12 cellular contexts compared by ENCODE assay signal in the genomic region with DNA sequence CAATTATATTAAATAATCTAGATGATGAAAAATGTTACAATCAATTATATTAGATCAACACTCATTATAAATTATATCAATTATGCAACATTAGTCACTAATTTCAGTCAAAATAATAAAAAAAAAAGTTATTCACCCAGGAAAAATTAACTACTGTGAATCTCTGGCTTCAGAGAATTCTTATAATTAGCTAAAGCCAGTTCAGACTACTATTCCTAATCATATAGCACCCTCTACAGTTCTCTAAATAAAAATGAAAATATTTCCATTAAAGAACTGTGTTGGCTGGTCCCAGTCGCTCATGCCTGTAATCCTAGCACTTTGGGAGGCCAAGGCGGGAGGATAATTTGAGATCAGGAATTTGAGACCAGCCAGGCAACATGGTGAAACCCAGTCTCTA. TPM values are rescaled to one million over a fixed set of nuclear protein-coding genes. Genes with fewer than 3 reads are reported as not detected.
DNase-seq lines count a peak whose midpoint lies in the region; ATAC-seq, FAIRE-seq and TF ChIP-seq lines count a peak whose summit lies in the region.
"Had no signal": no experiment of that assay in that cellular context is flagged by ENCODE, and none has a peak within 500 bp of the region (broad histone marks: within the 10 kb centered on the region; RNA-seq: fewer than 3 reads in every experiment).

No MANE protein-coding gene starts in this region.

- H3K9ac ChIP-seq in Loucy (ENCODE audit: low read depth, low read length, poor library complexity, severe bottlenecking): no peak overlapping the region
- no peak overlapping the region for H3K9ac ChIP-seq in astrocyte (ENCODE audit: low read length)

- H3F3A ChIP-seq in Loucy (ENCODE audit: low read depth): no peaks in the 10 kb centered on the region

- no peak overlapping the region for H3K4me3 ChIP-seq in Loucy (ENCODE audit: low read length, poor library complexity, severe bottlenecking)
- H3K4me3 ChIP-seq in astrocyte (ENCODE audit: insufficient read depth, low read depth, low read length): no peak overlapping the region
- H3K4me3 ChIP-seq in right lobe of liver: no peak overlapping the region

- H3K27me3 Mint-ChIP-seq in astrocyte (ENCODE audit: low read depth, unreplicated experiment): no peaks in the 10 kb centered on the region
- H3K27me3 Mint-ChIP-seq in T-helper 2 cell treated with Interferon-gamma antibody and Interleukin-4, amounts not matched to agents 5 μg/mL and 100 μg/mL, for 36 hours (ENCODE audit: low read depth): no peaks in the 10 kb centered on the region
- H3K27me3 Mint-ChIP-seq in naive thymus-derived CD8-positive, alpha-beta T cell: no peaks in the 10 kb centered on the region
- H3K27me3 Mint-ChIP-seq: activated T-helper 17 cell treated with anti-CD3 and anti-CD28 coated beads, Interleukin-2, amount 50 U/mL, for 72 hours; stimulated activated naive B cell treated with anti-CD40 and anti-IgM and Interleukin-4, amounts not matched to agents 10 μg/mL and 1 μg/mL and 100 μg/mL, for 72 hours had no signal

- H3K79me2 ChIP-seq in Loucy (ENCODE audit: insufficient read depth, low read length) (peaks cover 83% of the 10 kb centered on the region), astrocyte (ENCODE audit: insufficient read depth, low read length) (peaks cover 71% of the 10 kb centered on the region)

- POLR2A ChIA-PET in naive thymus-derived CD8-positive, alpha-beta T cell (lab: Charles Lee): interaction anchor here (0.6 kb wide), 1 partner anchor 1035 kb away, joined by 3 read pairs; no protein-coding TSS in a partner anchor

- no peak for TF ChIP-seq POLR2A in right lobe of liver (IDR thresholded peaks at IDR 0.05)

- DNase-seq in astrocyte (ENCODE audit: low read depth): no peak
- no peak for DNase-seq in right lobe of liver
- DNase-seq in T-helper 2 cell treated with Interferon-gamma antibody and Interleukin-4, amounts not matched to agents 5 μg/mL and 100 μg/mL, for 36 hours (ENCODE audit: low spot score): no peak
- DNase-seq in COLO668 (lab: John Stamatoyannopoulos, UW; ENCODE audit: unreplicated experiment): no peak
- no peak for DNase-seq in naive thymus-derived CD8-positive, alpha-beta T cell
- DNase-seq: left colon; NCI-H226; stimulated activated naive B cell treated with anti-CD40 and anti-IgM and Interleukin-4, amounts not matched to agents 10 μg/mL and 1 μg/mL and 100 μg/mL, for 72 hours had no signal

- no peaks in the 10 kb centered on the region for H3K9me3 ChIP-seq in Loucy (ENCODE audit: insufficient read depth, low read depth, low read length)
- no peaks in the 10 kb centered on the region for H3K9me3 ChIP-seq in astrocyte (ENCODE audit: insufficient read depth, low read depth, low read length)
- H3K9me3 ChIP-seq in right lobe of liver: no peaks in the 10 kb centered on the region

- H3K27me3 ChIP-seq in Loucy (ENCODE audit: insufficient read depth, low read length, poor library complexity, severe bottlenecking) (no peaks in the 10 kb centered on the region), astrocyte (ENCODE audit: insufficient read depth, low read length) (no peaks in the 10 kb centered on the region), right lobe of liver (no peaks in the 10 kb centered on the region)

- H3K4me3 Mint-ChIP-seq in astrocyte (ENCODE audit: unreplicated experiment): no peak overlapping the region
- H3K4me3 Mint-ChIP-seq in T-helper 2 cell treated with Interferon-gamma antibody and Interleukin-4, amounts not matched to agents 5 μg/mL and 100 μg/mL, for 36 hours: no peak overlapping the region
- no peak overlapping the region for H3K4me3 Mint-ChIP-seq in naive thymus-derived CD8-positive, alpha-beta T cell
- H3K4me3 Mint-ChIP-seq: activated T-helper 17 cell treated with anti-CD3 and anti-CD28 coated beads, Interleukin-2, amount 50 U/mL, for 72 hours; stimulated activated naive B cell treated with anti-CD40 and anti-IgM and Interleukin-4, amounts not matched to agents 10 μg/mL and 1 μg/mL and 100 μg/mL, for 72 hours had no signal

- intact Hi-C loops in right lobe of liver (cut with DNase I): no loop called here

- peaks cover 17% of the 10 kb centered on the region for H3K4me1 Mint-ChIP-seq in astrocyte (ENCODE audit: low read depth, unreplicated experiment)
- peaks cover under 1% of the 10 kb centered on the region for H3K4me1 Mint-ChIP-seq in T-helper 2 cell treated with Interferon-gamma antibody and Interleukin-4, amounts not matched to agents 5 μg/mL and 100 μg/mL, for 36 hours (ENCODE audit: low read depth)
- H3K4me1 Mint-ChIP-seq in naive thymus-derived CD8-positive, alpha-beta T cell: peaks cover 15 to 42% (median 26%) of the 10 kb centered on the region in 4 donors

- peak; percentile 39 to 71 (median 44) for ATAC-seq in right lobe of liver
- ATAC-seq in naive thymus-derived CD8-positive, alpha-beta T cell: no peak
- ATAC-seq in HG02763 (IDR thresholded peaks at IDR 0.05; ENCODE audit: unreplicated experiment): no peak
- ATAC-seq: activated T-helper 17 cell treated with anti-CD3 and anti-CD28 coated beads, Interleukin-2, amount 50 U/mL, for 72 hours; left colon; stimulated activated naive B cell treated with anti-CD40 and anti-IgM and Interleukin-4, amounts not matched to agents 10 μg/mL and 1 μg/mL and 100 μg/mL, for 72 hours had no signal

- H3K36me3 Mint-ChIP-seq in astrocyte (ENCODE audit: low read depth, unreplicated experiment): no peaks in the 10 kb centered on the region
- peaks cover 3% of the 10 kb centered on the region for H3K36me3 Mint-ChIP-seq in T-helper 2 cell treated with Interferon-gamma antibody and Interleukin-4, amounts not matched to agents 5 μg/mL and 100 μg/mL, for 36 hours (ENCODE audit: low read depth)
- H3K36me3 Mint-ChIP-seq in naive thymus-derived CD8-positive, alpha-beta T cell: peaks cover 0 to 29% (median 8%) of the 10 kb centered on the region in 3 donors

- no peak overlapping the region for H3K4me2 ChIP-seq in Loucy (ENCODE audit: low read depth, low read length, poor library complexity, severe bottlenecking)
- H3K4me2 ChIP-seq in astrocyte (ENCODE audit: low read length): no peak overlapping the region

- TF ChIP-seq CTCF in C4-2B (conservative IDR thresholded peaks at IDR 0.05) (peak; percentile 58), Loucy (conservative IDR thresholded peaks at IDR 0.05; ENCODE audit: low read length) (peak; percentile 52), astrocyte (IDR thresholded peaks at IDR 0.05; ENCODE audit: insufficient read depth, low read depth, low read length) (peak; percentile 11), right lobe of liver (IDR thresholded peaks at IDR 0.05) (peak in 3 of 4 donors; percentile 21 to 36 (median 25))

- H2AFZ ChIP-seq in Loucy (ENCODE audit: low read length) (no peak overlapping the region), astrocyte (ENCODE audit: low read depth, low read length) (no peak overlapping the region)

- H3K36me3 ChIP-seq in Loucy (ENCODE audit: insufficient read depth, low read length) (peaks cover 9% of the 10 kb centered on the region; the same call in 1 of the 2 replicates), astrocyte (ENCODE audit: insufficient read depth, low read length) (no peaks in the 10 kb centered on the region), right lobe of liver (no peaks in the 10 kb centered on the region)

- 73% methylated on average over 2 of the region's 2 CpGs for WGBS in right lobe of liver (ENCODE audit: insufficient coverage, low coverage, low lambda C conversion rate, missing lambda C conversion rate)

- H3K27ac Mint-ChIP-seq in astrocyte (ENCODE audit: unreplicated experiment): no peak overlapping the region
- no peak overlapping the region for H3K27ac Mint-ChIP-seq in T-helper 2 cell treated with Interferon-gamma antibody and Interleukin-4, amounts not matched to agents 5 μg/mL and 100 μg/mL, for 36 hours
- H3K27ac Mint-ChIP-seq in naive thymus-derived CD8-positive, alpha-beta T cell: no peak overlapping the region
- H3K27ac Mint-ChIP-seq: activated T-helper 17 cell treated with anti-CD3 and anti-CD28 coated beads, Interleukin-2, amount 50 U/mL, for 72 hours; stimulated activated naive B cell treated with anti-CD40 and anti-IgM and Interleukin-4, amounts not matched to agents 10 μg/mL and 1 μg/mL and 100 μg/mL, for 72 hours had no signal

- H3K9me2 ChIP-seq in Loucy (replicated peaks; ENCODE audit: low read depth, low read length): no peaks in the 10 kb centered on the region

- no peaks in the 10 kb centered on the region for H3K4me1 ChIP-seq in Loucy (ENCODE audit: insufficient read depth, low read length, poor library complexity, severe bottlenecking)
- H3K4me1 ChIP-seq in astrocyte (ENCODE audit: insufficient read depth, low read length): peaks cover 14% of the 10 kb centered on the region
- H3K4me1 ChIP-seq in right lobe of liver: peaks cover 0 to 3% (median 0%) of the 10 kb centered on the region in 4 donors

- H3K9me3 Mint-ChIP-seq in astrocyte (ENCODE audit: unreplicated experiment): no peaks in the 10 kb centered on the region
- no peaks in the 10 kb centered on the region for H3K9me3 Mint-ChIP-seq in T-helper 2 cell treated with Interferon-gamma antibody and Interleukin-4, amounts not matched to agents 5 μg/mL and 100 μg/mL, for 36 hours
- no peaks in the 10 kb centered on the region for H3K9me3 Mint-ChIP-seq in naive thymus-derived CD8-positive, alpha-beta T cell
- H3K9me3 Mint-ChIP-seq: activated T-helper 17 cell treated with anti-CD3 and anti-CD28 coated beads, Interleukin-2, amount 50 U/mL, for 72 hours; stimulated activated naive B cell treated with anti-CD40 and anti-IgM and Interleukin-4, amounts not matched to agents 10 μg/mL and 1 μg/mL and 100 μg/mL, for 72 hours had no signal

- H3K27ac ChIP-seq in C4-2B (no peak overlapping the region), astrocyte (ENCODE audit: low read depth, low read length) (no peak overlapping the region), right lobe of liver (no peak overlapping the region)

- peaks cover 20% of the 10 kb centered on the region for H4K20me1 ChIP-seq in Loucy (ENCODE audit: insufficient read depth, low read length, poor library complexity, severe bottlenecking)
- H4K20me1 ChIP-seq in astrocyte (ENCODE audit: insufficient read depth, low read length): peaks cover 48% of the 10 kb centered on the region

- FAIRE-seq in astrocyte (lab: Jason Lieb, UNC): no peak

RNA-seq across cellular contexts. Expression of a gene that starts 33.0 kb away (rescaled TPM):
- total RNA-seq in astrocyte: 19.3 and 19.9 TPM in 2 replicates
- total RNA-seq in right lobe of liver: 1 to 10 TPM; 4.4 to 9.9 (median 7.2) TPM
- total RNA-seq in naive thymus-derived CD8-positive, alpha-beta T cell: 10 to 100 TPM; 25.5 to 28.8 TPM
- polyA plus RNA-seq in naive thymus-derived CD8-positive, alpha-beta T cell: 1 to 10 TPM; 5.4 to 8.1 (median 5.9) TPM

Comparison
In these comparisons a context has a peak if more than half of its experiments do, and no peak if none do; other contexts are left out.
1. ATAC-seq: peak in right lobe of liver (4 of 4); none in naive thymus-derived CD8-positive, alpha-beta T cell (0 of 2) and HG02763 (single experiment).
2. Peak in every context shown above with its lines, with median percentiles within 50 percentile points of each other: CTCF ChIP-seq.